32 cellular contexts compared by ENCODE assay signal in genomic region chr3:30081904-30082303, GRCh38.
A peak's percentile ranks its signal among the peaks of the same experiment; 100 is the strongest.
DNase-seq lines count a peak whose midpoint lies in the region; ATAC-seq, FAIRE-seq and TF ChIP-seq lines count a peak whose summit lies in the region.
"Had no signal": no experiment of that assay in that cellular context is flagged by ENCODE, and none has a peak within 500 bp of the region (broad histone marks: within the 10 kb centered on the region; RNA-seq: fewer than 3 reads in every experiment).

No MANE protein-coding gene starts in this region.

- H3K27ac ChIP-seq in A549 (no peak overlapping the region), colonic mucosa (peak overlapping the region; percentile 51), mucosa of rectum (ENCODE audit: low read depth in 2 of 2, low read length in 2 of 2) (peak overlapping the region; percentile 64 to 77)
- H3K27ac ChIP-seq: adrenal gland, body of pancreas, heart left ventricle, lower lobe of right lung, suprapubic skin, VCaP had no signal

- TF ChIP-seq POLR2A in A549 (IDR thresholded peaks at IDR 0.05; ENCODE audit: low read length): no peak

- H3K4me3 ChIP-seq in A549 (no peak overlapping the region), colonic mucosa (no peak overlapping the region), mucosa of rectum (ENCODE audit: low read length in 2 of 2) (peak overlapping the region in 1 of 2 donors; percentile 5)
- H3K4me3 ChIP-seq: adrenal gland, body of pancreas, GM12878, HAP-1, heart left ventricle, lower lobe of right lung, suprapubic skin had no signal

- peak overlapping the region; percentile 48 for H3K4me2 ChIP-seq in A549

- no peak for TF ChIP-seq EP300 in A549 (IDR thresholded peaks at IDR 0.05)

- H3K27me3 ChIP-seq in colonic mucosa: no peaks in the 10 kb centered on the region
- H3K27me3 ChIP-seq in mucosa of rectum (ENCODE audit: control insufficient read depth in 2 of 2, insufficient read depth in 2 of 2, low read length in 2 of 2): no peaks in the 10 kb centered on the region
- H3K27me3 ChIP-seq: adrenal gland, body of pancreas, heart left ventricle, suprapubic skin had no signal

- H3K9ac ChIP-seq in colonic mucosa (ENCODE audit: low read depth in 2 of 2, low read length in 2 of 2): no peak overlapping the region
- H3K9ac ChIP-seq in mucosa of rectum (ENCODE audit: low read depth in 1 of 2, low read length in 2 of 2): no peak overlapping the region

- no peak for FAIRE-seq in A549 (lab: Jason Lieb, UNC)
- FAIRE-seq: keratinocyte, urothelium cell line had no signal

- WGBS in A549 (ENCODE audit: missing lambda C conversion rate): 19% methylated on average over 3 of the region's 3 CpGs

- TF ChIP-seq CTCF in A549 (IDR thresholded peaks at IDR 0.05): no peak
- TF ChIP-seq CTCF in colonic mucosa (IDR thresholded peaks at IDR 0.05): no peak

- no peaks in the 10 kb centered on the region for H3K9me3 ChIP-seq in A549
- H3K9me3 ChIP-seq in colonic mucosa: no peaks in the 10 kb centered on the region
- no peaks in the 10 kb centered on the region for H3K9me3 ChIP-seq in mucosa of rectum (ENCODE audit: control insufficient read depth in 2 of 2, low read length in 2 of 2)
- H3K9me3 ChIP-seq: adrenal gland, body of pancreas, HAP-1, heart left ventricle, lower lobe of right lung, suprapubic skin had no signal

- peak in 1 of 2 experiments; percentile 8 for DNase-seq in A549 (ENCODE audit: low read depth in 1 of 2, low spot score in 1 of 2)
- peak; percentile 80 for DNase-seq in LoVo (ENCODE audit: low spot score)
- peak; percentile 93 for DNase-seq in colonic mucosa
- DNase-seq in sciatic nerve (ENCODE audit: low spot score): no peak
- no peak for DNase-seq in NCI-H2171 (lab: John Stamatoyannopoulos, UW)
- no peak for DNase-seq in activated effector memory CD4-positive, alpha-beta T cell treated with anti-CD3 and anti-CD28 coated beads, Interleukin-2, amount 50 U/mL, for 16 hours
- DNase-seq: activated CD4-positive, alpha-beta T cell treated with anti-CD3 and anti-CD28 coated beads for 36 hours; activated CD8-positive, alpha-beta memory T cell treated with anti-CD3 and anti-CD28 coated beads, Interleukin-2, amount 50 U/mL, for 48 hours; activated CD8-positive, alpha-beta T cell treated with anti-CD3 and anti-CD28 coated beads for 36 hours; activated naive CD4-positive, alpha-beta T cell treated with anti-CD3 and anti-CD28 coated beads, Interleukin-2, amount 10 ng/mL, durations not matched to agents 7 days and 5 days; adrenal gland; CD4-positive, alpha-beta T cell; EL; foreskin melanocyte; heart left ventricle; lower lobe of right lung; NCI-H1092 treated with DMSO at 0.1 percent for 48 hours; NCI-H187 treated with DMSO at 0.1 percent for 48 hours; NCI-H510A treated with DMSO at 0.1 percent for 48 hours; SHP77 treated with DMSO at 0.1 percent for 48 hours; stimulated activated naive B cell treated with anti-CD40 and anti-IgM and Interleukin-4, amounts not matched to agents 10 μg/mL and 1 μg/mL and 100 μg/mL, for 72 hours; T-helper 9 cell had no signal

- no peak for TF ChIP-seq RAD21 in A549 (conservative IDR thresholded peaks at IDR 0.05 in 1 of 2, IDR thresholded peaks at IDR 0.05 in 1 of 2)

- H3K36me3 ChIP-seq in colonic mucosa (no peaks in the 10 kb centered on the region), mucosa of rectum (ENCODE audit: control insufficient read depth in 2 of 2, insufficient read depth in 2 of 2, low read length in 2 of 2) (no peaks in the 10 kb centered on the region)
- H3K36me3 ChIP-seq: adrenal gland, HAP-1, heart left ventricle, lower lobe of right lung, suprapubic skin had no signal

- CTCF ChIA-PET in A549 (lab: Yijun Ruan, JAX): no interaction called here

- POLR2A ChIA-PET in A549 (lab: Yijun Ruan, JAX): no interaction called here

- ATAC-seq in A549 (no peak), sciatic nerve (no peak), HG02759 (IDR thresholded peaks at IDR 0.05; ENCODE audit: unreplicated experiment) (no peak)
- ATAC-seq: activated CD4-positive, alpha-beta T cell treated with anti-CD3 and anti-CD28 coated beads for 36 hours; activated CD8-positive, alpha-beta T cell treated with anti-CD3 and anti-CD28 coated beads for 36 hours; body of pancreas; GM12878; heart left ventricle; lower lobe of right lung; Panc1; stimulated activated naive B cell treated with anti-CD40 and anti-IgM and Interleukin-4, amounts not matched to agents 10 μg/mL and 1 μg/mL and 100 μg/mL, for 72 hours had no signal

- intact Hi-C loops in colonic mucosa (cut with DNase I): no loop called here
- intact Hi-C loops in sciatic nerve (cut with DNase I): no loop called here

- peaks cover 16% of the 10 kb centered on the region for H3K4me1 ChIP-seq in A549
- H3K4me1 ChIP-seq in colonic mucosa: peaks cover 6% of the 10 kb centered on the region
- peaks cover 0 to 18% of the 10 kb centered on the region in 2 donors for H3K4me1 ChIP-seq in mucosa of rectum (ENCODE audit: control insufficient read depth in 2 of 2, insufficient read depth in 2 of 2, low read length in 2 of 2)
- H3K4me1 ChIP-seq: adrenal gland, body of pancreas, heart left ventricle, lower lobe of right lung, suprapubic skin had no signal

TF ChIP-seq in A549, 52 proteins besides CTCF, POLR2A, EP300 and RAD21:
- TF ChIP-seq HOXB5 (CRISPR knock-in tag; IDR thresholded peaks at IDR 0.05): no peak
- TF ChIP-seq BHLHE40 (IDR thresholded peaks at IDR 0.05; ENCODE audit: low read depth, low read length): 0 out of 2 replicates have a peak, but pooled peaks have one; percentile 21

Comparison
In these comparisons a context has a peak if more than half of its experiments do, and no peak if none do; other contexts are left out.
1. DNase-seq: peak in LoVo (single experiment) and colonic mucosa (single experiment); none in sciatic nerve (single experiment), NCI-H2171 (single experiment) and activated effector memory CD4-positive, alpha-beta T cell treated with anti-CD3 and anti-CD28 coated beads, Interleukin-2, amount 50 U/mL, for 16 hours (single experiment).
2. H3K27ac ChIP-seq: peak in colonic mucosa (single experiment) and mucosa of rectum (2 of 2); none in A549 (0 of 2).